ENCODE assay signal across 8 cellular contexts in the genomic region with DNA sequence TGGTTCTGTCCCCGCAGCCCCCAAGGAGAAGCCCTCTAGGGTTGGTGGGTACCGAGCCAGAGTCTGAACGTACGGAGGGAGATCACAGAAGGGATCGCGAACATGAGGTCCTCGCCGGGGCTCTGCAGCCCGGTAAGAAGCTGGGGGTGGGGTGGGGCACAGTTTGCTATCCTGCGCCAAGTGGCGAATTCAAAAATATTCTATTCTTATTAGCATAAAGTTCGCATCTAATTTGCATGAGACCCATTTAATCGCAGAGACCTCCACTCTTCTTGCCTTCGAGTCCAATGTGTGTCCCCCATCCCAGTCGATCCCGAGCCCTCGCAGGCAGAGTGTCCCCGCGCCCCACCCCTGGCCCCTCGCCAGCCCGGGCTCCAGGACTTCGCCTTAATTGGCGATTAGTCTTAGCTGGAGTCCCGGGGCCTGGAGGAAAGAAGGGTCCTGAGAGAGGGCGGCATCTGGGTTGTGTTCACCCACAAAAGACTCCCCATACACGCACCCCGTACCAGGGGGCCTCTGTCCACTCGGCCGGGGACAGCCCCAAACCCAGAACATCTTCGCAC. TPM values are rescaled to one million over a fixed set of nuclear protein-coding genes. Genes with fewer than 3 reads are reported as not detected.
DNase-seq lines count a peak whose midpoint lies in the region; ATAC-seq and TF ChIP-seq lines count a peak whose summit lies in the region.

No MANE protein-coding gene starts in this region.

- peaks cover 27% of the 10 kb centered on the region for H3K4me1 Mint-ChIP-seq in stimulated activated naive CD8-positive, alpha-beta T cell treated with anti-CD3 and anti-CD28 coated beads, Interleukin-15, amount 100 ng/mL, for 72 hours

- ATAC-seq in stimulated activated naive CD8-positive, alpha-beta T cell treated with anti-CD3 and anti-CD28 coated beads, Interleukin-15, amount 100 ng/mL, for 72 hours: peak; percentile 1
- ATAC-seq in HG02759 (IDR thresholded peaks at IDR 0.05; ENCODE audit: unreplicated experiment): no peak
- no peak for ATAC-seq in GM21717 (IDR thresholded peaks at IDR 0.05; ENCODE audit: unreplicated experiment)
- no peak for ATAC-seq in HG02981 (IDR thresholded peaks at IDR 0.05; ENCODE audit: unreplicated experiment)

- H3K36me3 ChIP-seq in HEK293 (ENCODE audit: control insufficient read depth in 2 of 2, insufficient read depth in 1 of 2, low read length in 2 of 2) (peaks cover 0 to 48% of the 10 kb centered on the region in 2 experiments; a peak in 1 of 3 replicates), ascending aorta (peaks cover 13 to 33% of the 10 kb centered on the region in 2 donors)

- peak overlapping the region in 1 of 2 donors; percentile 80 for H3K27ac Mint-ChIP-seq in stimulated activated naive CD8-positive, alpha-beta T cell treated with anti-CD3 and anti-CD28 coated beads, Interleukin-15, amount 100 ng/mL, for 72 hours

- H3K9me3 ChIP-seq in HEK293 (ENCODE audit: control insufficient read depth, insufficient read depth, low read depth, low read length) (no peaks in the 10 kb centered on the region), ascending aorta (no peaks in the 10 kb centered on the region)

- peak overlapping the region; percentile 65 to 86 for H3K4me3 Mint-ChIP-seq in stimulated activated naive CD8-positive, alpha-beta T cell treated with anti-CD3 and anti-CD28 coated beads, Interleukin-15, amount 100 ng/mL, for 72 hours

- POLR2A ChIA-PET in HEK293 (lab: Yijun Ruan, JAX): interaction anchor here (0.9 to 1.4 kb wide), 7 partner anchors 9 to 115 kb away, joined by 3 to 7 read pairs (median 4); a partner anchor contains a TSS

- peaks cover 53% of the 10 kb centered on the region for H3K27me3 Mint-ChIP-seq in stimulated activated naive CD8-positive, alpha-beta T cell treated with anti-CD3 and anti-CD28 coated beads, Interleukin-15, amount 100 ng/mL, for 72 hours

- no peaks in the 10 kb centered on the region for H3K9me3 Mint-ChIP-seq in stimulated activated naive CD8-positive, alpha-beta T cell treated with anti-CD3 and anti-CD28 coated beads, Interleukin-15, amount 100 ng/mL, for 72 hours

- H3K27me3 ChIP-seq in ascending aorta: no peaks in the 10 kb centered on the region

- TF ChIP-seq CTCF in HEK293 (tag by site-specific recombination; IDR thresholded peaks at IDR 0.05) (no peak), ascending aorta (IDR thresholded peaks at IDR 0.05) (no peak)

- CTCF ChIA-PET in HEK293 (lab: Yijun Ruan, JAX): interaction anchor here (0.8 to 2.5 kb wide), 3 partner anchors 10 to 115 kb away, joined by 3 to 9 read pairs (median 3); no protein-coding TSS in a partner anchor

- intact Hi-C loops in ascending aorta (cut with DNase I): loop anchor here (2.0 to 5.0 kb wide), 2 partner anchors 20 to 82 kb away; a partner anchor contains a TSS

- peaks cover 4% of the 10 kb centered on the region for H3K4me1 ChIP-seq in HEK293 (ENCODE audit: control insufficient read depth, insufficient read depth, low read length)
- H3K4me1 ChIP-seq in ascending aorta: peaks cover 6 to 41% of the 10 kb centered on the region in 2 donors

- DNase-seq in ascending aorta (ENCODE audit: low spot score in 2 of 2): peak in 1 of 2 donors; percentile 83
- peak; percentile 46 for DNase-seq in iPS-NIHi11 (ENCODE audit: low spot score)
- peak in 1 of 2 donors; percentile 26 for DNase-seq in stimulated activated naive CD8-positive, alpha-beta T cell treated with anti-CD3 and anti-CD28 coated beads, Interleukin-15, amount 100 ng/mL, for 72 hours
- no peak for DNase-seq in activated CD4-positive, alpha-beta T cell treated with anti-CD3 and anti-CD28 coated beads for 1 hour

- H3K4me3 ChIP-seq in HEK293 (ENCODE audit: low read depth, low read length) (peak overlapping the region; percentile 63), ascending aorta (peak overlapping the region; percentile 70 to 88)

- H3K27ac ChIP-seq in HEK293 (ENCODE audit: extremely low read depth, low read depth, low read length) (no peak overlapping the region; the same call in 1 of the 2 replicates), ascending aorta (peak overlapping the region; percentile 87 to 97)

TF ChIP-seq in HEK293, 187 proteins besides CTCF, POLR2A, EP300 and RAD21:
- TF ChIP-seq ZNF48 (tag by site-specific recombination; IDR thresholded peaks at IDR 0.05) (no peak), ZNF768 (tag by site-specific recombination; IDR thresholded peaks at IDR 0.05) (no peak), ZSCAN30 (tag by site-specific recombination; IDR thresholded peaks at IDR 0.05) (no peak), ZNF248 (tag by site-specific recombination; IDR thresholded peaks at IDR 0.05) (no peak), ZNF184 (tag by site-specific recombination; IDR thresholded peaks at IDR 0.05) (no peak), SP7 (tag by site-specific recombination; IDR thresholded peaks at IDR 0.05) (no peak), ZIC2 (tag by site-specific recombination; IDR thresholded peaks at IDR 0.05) (no peak), ZNF701 (tag by site-specific recombination; IDR thresholded peaks at IDR 0.05) (no peak), GFI1B (tag by site-specific recombination; IDR thresholded peaks at IDR 0.05) (no peak), ZNF292 (tag by site-specific recombination; IDR thresholded peaks at IDR 0.05; ENCODE audit: borderline replicate concordance, low read depth) (no peak)
- TF ChIP-seq, protein P1, sequence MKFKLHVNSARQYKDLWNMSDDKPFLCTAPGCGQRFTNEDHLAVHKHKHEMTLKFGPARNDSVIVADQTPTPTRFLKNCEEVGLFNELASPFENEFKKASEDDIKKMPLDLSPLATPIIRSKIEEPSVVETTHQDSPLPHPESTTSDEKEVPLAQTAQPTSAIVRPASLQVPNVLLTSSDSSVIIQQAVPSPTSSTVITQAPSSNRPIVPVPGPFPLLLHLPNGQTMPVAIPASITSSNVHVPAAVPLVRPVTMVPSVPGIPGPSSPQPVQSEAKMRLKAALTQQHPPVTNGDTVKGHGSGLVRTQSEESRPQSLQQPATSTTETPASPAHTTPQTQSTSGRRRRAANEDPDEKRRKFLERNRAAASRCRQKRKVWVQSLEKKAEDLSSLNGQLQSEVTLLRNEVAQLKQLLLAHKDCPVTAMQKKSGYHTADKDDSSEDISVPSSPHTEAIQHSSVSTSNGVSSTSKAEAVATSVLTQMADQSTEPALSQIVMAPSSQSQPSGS (tag by site-specific recombination; IDR thresholded peaks at IDR 0.05; ENCODE audit: low read depth): no peak
- TF ChIP-seq, protein P2, sequence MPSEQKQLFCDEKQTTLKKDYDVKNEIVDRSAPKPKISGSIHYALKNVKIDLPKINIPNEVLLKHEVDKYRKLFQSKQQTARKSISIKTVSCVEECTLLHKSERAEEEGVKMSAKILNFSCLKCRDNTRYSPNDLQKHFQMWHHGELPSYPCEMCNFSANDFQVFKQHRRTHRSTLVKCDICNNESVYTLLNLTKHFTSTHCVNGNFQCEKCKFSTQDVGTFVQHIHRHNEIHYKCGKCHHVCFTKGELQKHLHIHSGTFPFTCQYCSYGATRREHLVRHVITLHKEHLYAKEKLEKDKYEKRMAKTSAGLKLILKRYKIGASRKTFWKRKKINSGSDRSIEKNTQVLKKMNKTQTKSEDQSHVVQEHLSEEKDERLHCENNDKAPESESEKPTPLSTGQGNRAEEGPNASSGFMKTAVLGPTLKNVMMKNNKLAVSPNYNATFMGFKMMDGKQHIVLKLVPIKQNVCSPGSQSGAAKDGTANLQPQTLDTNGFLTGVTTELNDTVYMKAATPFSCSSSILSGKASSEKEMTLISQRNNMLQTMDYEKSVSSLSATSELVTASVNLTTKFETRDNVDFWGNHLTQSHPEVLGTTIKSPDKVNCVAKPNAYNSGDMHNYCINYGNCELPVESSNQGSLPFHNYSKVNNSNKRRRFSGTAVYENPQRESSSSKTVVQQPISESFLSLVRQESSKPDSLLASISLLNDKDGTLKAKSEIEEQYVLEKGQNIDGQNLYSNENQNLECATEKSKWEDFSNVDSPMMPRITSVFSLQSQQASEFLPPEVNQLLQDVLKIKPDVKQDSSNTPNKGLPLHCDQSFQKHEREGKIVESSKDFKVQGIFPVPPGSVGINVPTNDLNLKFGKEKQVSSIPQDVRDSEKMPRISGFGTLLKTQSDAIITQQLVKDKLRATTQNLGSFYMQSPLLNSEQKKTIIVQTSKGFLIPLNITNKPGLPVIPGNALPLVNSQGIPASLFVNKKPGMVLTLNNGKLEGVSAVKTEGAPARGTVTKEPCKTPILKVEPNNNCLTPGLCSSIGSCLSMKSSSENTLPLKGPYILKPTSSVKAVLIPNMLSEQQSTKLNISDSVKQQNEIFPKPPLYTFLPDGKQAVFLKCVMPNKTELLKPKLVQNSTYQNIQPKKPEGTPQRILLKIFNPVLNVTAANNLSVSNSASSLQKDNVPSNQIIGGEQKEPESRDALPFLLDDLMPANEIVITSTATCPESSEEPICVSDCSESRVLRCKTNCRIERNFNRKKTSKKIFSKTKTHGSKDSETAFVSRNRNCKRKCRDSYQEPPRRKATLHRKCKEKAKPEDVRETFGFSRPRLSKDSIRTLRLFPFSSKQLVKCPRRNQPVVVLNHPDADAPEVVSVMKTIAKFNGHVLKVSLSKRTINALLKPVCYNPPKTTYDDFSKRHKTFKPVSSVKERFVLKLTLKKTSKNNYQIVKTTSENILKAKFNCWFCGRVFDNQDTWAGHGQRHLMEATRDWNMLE (tag by site-specific recombination; conservative IDR thresholded peaks at IDR 0.05; ENCODE audit: low read depth): no peak

RNA-seq across cellular contexts. Expression of a gene that starts 0.6 kb away (rescaled TPM):
- 47.8 TPM for total RNA-seq in ascending aorta

RNA-seq across cellular contexts. Expression of a gene that starts 6.0 kb away (rescaled TPM):
- total RNA-seq in ascending aorta: 33.5 TPM

RNA-seq across cellular contexts. Expression of a gene that starts 19.6 kb away (rescaled TPM):
- 153 TPM for total RNA-seq in ascending aorta

RNA-seq across cellular contexts. Expression of a gene that starts 22.4 kb away (rescaled TPM):
- total RNA-seq in ascending aorta: 16.6 TPM
